In the genomic region with DNA sequence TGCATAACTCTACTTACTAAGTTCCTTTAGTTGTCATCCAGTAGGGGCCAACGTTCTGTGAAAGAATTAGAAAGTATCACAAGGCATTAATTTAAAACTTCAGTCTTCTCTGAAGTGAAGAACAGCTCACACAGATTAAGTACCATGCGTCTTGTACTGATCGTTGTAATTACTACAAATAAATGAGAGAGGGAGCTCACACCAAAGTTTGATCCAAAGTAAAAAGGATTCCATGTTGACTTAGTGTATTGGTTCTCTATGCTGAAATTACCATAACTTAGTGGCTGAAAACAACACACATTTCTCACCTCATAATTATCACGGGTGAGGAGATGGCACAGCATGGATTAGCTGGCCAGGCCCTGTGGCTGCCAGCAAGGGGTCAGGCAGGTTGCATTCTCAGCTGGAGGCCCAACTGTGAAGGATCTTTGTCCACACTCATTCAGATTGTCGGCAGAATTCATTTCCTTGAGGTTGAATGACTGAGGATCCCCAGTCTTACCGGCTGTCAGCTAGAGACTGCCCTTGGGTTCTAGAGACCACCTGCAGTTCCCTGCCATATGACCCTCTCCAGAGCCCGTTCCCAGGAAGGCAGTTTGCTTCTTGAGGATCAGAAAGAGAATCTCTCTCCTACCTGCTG, we compare ENCODE assay signal across 1 cellular context.
TF ChIP-seq lines count a peak whose summit lies in the region.

No MANE protein-coding gene starts in this region.

TF ChIP-seq in HCT116, 20 proteins besides CTCF, POLR2A, EP300 and RAD21 (continued from another document):
- no peak for TF ChIP-seq REST (IDR thresholded peaks at IDR 0.05; ENCODE audit: low read depth)
- TF ChIP-seq MAX (IDR thresholded peaks at IDR 0.05) = no peak
